ENCODE assay signal across 9 cellular contexts in the genomic region with DNA sequence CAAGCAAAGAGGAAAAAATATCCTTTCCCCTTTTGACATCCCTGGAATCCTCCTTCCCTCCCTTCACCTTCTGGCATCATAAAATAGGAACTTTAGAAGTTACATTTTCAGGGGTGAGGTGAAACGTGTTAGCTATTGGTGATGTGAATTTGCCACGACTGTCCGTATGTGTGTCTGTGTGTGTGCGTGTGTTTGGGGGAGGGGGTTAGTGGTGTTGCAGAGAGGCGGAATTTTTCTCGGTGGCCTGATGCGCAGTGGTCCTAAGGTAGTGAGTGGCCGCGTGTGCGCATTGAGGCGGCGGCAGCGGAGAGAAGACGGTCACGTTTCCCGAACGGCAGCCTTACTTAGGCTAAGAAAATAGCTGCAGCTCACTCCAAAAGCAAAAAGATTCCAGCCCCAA. TPM values are rescaled to one million over a fixed set of nuclear protein-coding genes. Genes with fewer than 3 reads are reported as not detected.
DNase-seq lines count a peak whose midpoint lies in the region; ATAC-seq and TF ChIP-seq lines count a peak whose summit lies in the region.
"Had no signal": no experiment of that assay in that cellular context is flagged by ENCODE, and none has a peak within 500 bp of the region (broad histone marks: within the 10 kb centered on the region; RNA-seq: fewer than 3 reads in every experiment).

No MANE protein-coding gene starts in this region.

- intact Hi-C loops in esophagus muscularis mucosa (cut with DNase I): no loop called here

- peaks cover 75% of the 10 kb centered on the region for H3K4me1 Mint-ChIP-seq in neural crest cell
- H3K4me1 Mint-ChIP-seq in activated naive CD4-positive, alpha-beta T cell treated with anti-CD3 and anti-CD28 coated beads, Interleukin-2, amount 10 ng/mL, durations not matched to agents 7 days and 5 days: peaks cover 14% of the 10 kb centered on the region

- 0% methylated on average over 15 of the region's 17 CpGs for WGBS in esophagus muscularis mucosa

- no peak for TF ChIP-seq POLR2A in esophagus muscularis mucosa (IDR thresholded peaks at IDR 0.05; ENCODE audit: low read depth)

- peak overlapping the region in 3 of 4 donors; percentile 69 to 75 (median 71) for H3K27ac ChIP-seq in esophagus muscularis mucosa (replicated peaks in 1 of 4)

- CTCF ChIA-PET in activated naive CD4-positive, alpha-beta T cell treated with anti-CD3 and anti-CD28 coated beads, Interleukin-2, amount 10 ng/mL, durations not matched to agents 7 days and 5 days (lab: Charles Lee): no interaction called here

- no peak for TF ChIP-seq EP300 in esophagus muscularis mucosa (IDR thresholded peaks at IDR 0.05)

- H3K27me3 Mint-ChIP-seq in neural crest cell (ENCODE audit: low read depth): peaks cover 72% of the 10 kb centered on the region
- peaks cover 56% of the 10 kb centered on the region for H3K27me3 Mint-ChIP-seq in activated naive CD4-positive, alpha-beta T cell treated with anti-CD3 and anti-CD28 coated beads, Interleukin-2, amount 10 ng/mL, durations not matched to agents 7 days and 5 days

- ATAC-seq in HG03571 (IDR thresholded peaks at IDR 0.05; ENCODE audit: unreplicated experiment): no peak
- ATAC-seq in HG03469 (IDR thresholded peaks at IDR 0.05; ENCODE audit: unreplicated experiment): no peak
- ATAC-seq: activated CD8-positive, alpha-beta T cell treated with anti-CD3 and anti-CD28 coated beads, Interleukin-2, amount 10 ng/mL, durations not matched to agents 7 days and 5 days had no signal

- no peaks in the 10 kb centered on the region for H3K36me3 ChIP-seq in esophagus muscularis mucosa

- TF ChIP-seq CTCF in AG10803 (conservative IDR thresholded peaks at IDR 0.05; ENCODE audit: low read length) (no peak), esophagus muscularis mucosa (IDR thresholded peaks at IDR 0.05) (no peak), neural crest cell (conservative IDR thresholded peaks at IDR 0.05) (no peak)

- no peaks in the 10 kb centered on the region for H3K9me3 Mint-ChIP-seq in neural crest cell
- no peaks in the 10 kb centered on the region for H3K9me3 Mint-ChIP-seq in activated naive CD4-positive, alpha-beta T cell treated with anti-CD3 and anti-CD28 coated beads, Interleukin-2, amount 10 ng/mL, durations not matched to agents 7 days and 5 days

- no peaks in the 10 kb centered on the region for H3K36me3 Mint-ChIP-seq in neural crest cell (ENCODE audit: low read depth)
- peaks cover 2% of the 10 kb centered on the region for H3K36me3 Mint-ChIP-seq in activated naive CD4-positive, alpha-beta T cell treated with anti-CD3 and anti-CD28 coated beads, Interleukin-2, amount 10 ng/mL, durations not matched to agents 7 days and 5 days

- peaks cover 0 to 56% (median 16%) of the 10 kb centered on the region in 4 donors for H3K27me3 ChIP-seq in esophagus muscularis mucosa

- H3K4me1 ChIP-seq in esophagus muscularis mucosa: peaks cover 19 to 52% (median 46%) of the 10 kb centered on the region in 4 donors

- H3K9me3 ChIP-seq in esophagus muscularis mucosa: no peaks in the 10 kb centered on the region

- H3K4me3 Mint-ChIP-seq in neural crest cell: peak overlapping the region; percentile 89
- no peak overlapping the region for H3K4me3 Mint-ChIP-seq in activated naive CD4-positive, alpha-beta T cell treated with anti-CD3 and anti-CD28 coated beads, Interleukin-2, amount 10 ng/mL, durations not matched to agents 7 days and 5 days
- H3K4me3 Mint-ChIP-seq: activated CD8-positive, alpha-beta T cell treated with anti-CD3 and anti-CD28 coated beads, Interleukin-2, amount 10 ng/mL, durations not matched to agents 7 days and 5 days had no signal

- H3K27ac Mint-ChIP-seq in neural crest cell (ENCODE audit: unreplicated experiment): no peak overlapping the region
- H3K27ac Mint-ChIP-seq in activated naive CD4-positive, alpha-beta T cell treated with anti-CD3 and anti-CD28 coated beads, Interleukin-2, amount 10 ng/mL, durations not matched to agents 7 days and 5 days: no peak overlapping the region
- H3K27ac Mint-ChIP-seq: activated CD8-positive, alpha-beta T cell treated with anti-CD3 and anti-CD28 coated beads, Interleukin-2, amount 10 ng/mL, durations not matched to agents 7 days and 5 days had no signal

- peak overlapping the region; percentile 94 for H3K4me3 ChIP-seq in AG10803 (ENCODE audit: low read length)
- H3K4me3 ChIP-seq in esophagus muscularis mucosa: peak overlapping the region; percentile 59 to 70 (median 60)

- DNase-seq in AG10803 (ENCODE audit: low read depth) (no peak), NCI-H345 treated with DMSO at 0.1 percent for 48 hours (lab: John Stamatoyannopoulos, UW; ENCODE audit: unreplicated experiment) (peak; percentile 58), esophagus muscularis mucosa (ENCODE audit: extremely low spot score) (no peak), neural crest cell (ENCODE audit: low read depth, low spot score) (peak; percentile 5), NCI-H2081 treated with DMSO at 0.1 percent for 48 hours (lab: John Stamatoyannopoulos, UW) (no peak)
- DNase-seq in activated naive CD4-positive, alpha-beta T cell treated with anti-CD3 and anti-CD28 coated beads, Interleukin-2, amount 10 ng/mL, durations not matched to agents 7 days and 5 days: no peak
- DNase-seq: activated CD8-positive, alpha-beta T cell treated with anti-CD3 and anti-CD28 coated beads, Interleukin-2, amount 10 ng/mL, durations not matched to agents 7 days and 5 days had no signal

RNA-seq across cellular contexts. Expression of gene FLRT2, which starts 4.5 kb away (rescaled TPM):
- total RNA-seq in esophagus muscularis mucosa (10 to 100 TPM in 2 of 4 donors, 1 to 10 TPM in 2; 2.5 to 13.0 (median 7.9) TPM), neural crest cell (13.5 and 14.9 TPM in 2 replicates)
- total RNA-seq: activated CD8-positive, alpha-beta T cell treated with anti-CD3 and anti-CD28 coated beads, Interleukin-2, amount 10 ng/mL, durations not matched to agents 7 days and 5 days had no signal

Comparison
In these comparisons a context has a peak if more than half of its experiments do, and no peak if none do; other contexts are left out.
1. DNase-seq: peak in NCI-H345 treated with DMSO at 0.1 percent for 48 hours (single experiment) and neural crest cell (single experiment); none in AG10803 (single experiment), esophagus muscularis mucosa (single experiment), NCI-H2081 treated with DMSO at 0.1 percent for 48 hours (single experiment) and activated naive CD4-positive, alpha-beta T cell treated with anti-CD3 and anti-CD28 coated beads, Interleukin-2, amount 10 ng/mL, durations not matched to agents 7 days and 5 days (single experiment).